In genomic region chr12:103640831-103641230, GRCh38 we compare ENCODE assay signal across 20 cellular contexts. TPM values are rescaled to one million over a fixed set of nuclear protein-coding genes. Genes with fewer than 3 reads are reported as not detected.
"Had no signal": no experiment of that assay in that cellular context is flagged by ENCODE, and none has a peak within 500 bp of the region (broad histone marks: within the 10 kb centered on the region; RNA-seq: fewer than 3 reads in every experiment).

No MANE protein-coding gene starts in this region.

- H3K36me3 ChIP-seq: brain microvascular endothelial cell, esophagus squamous epithelium, pancreas, upper lobe of left lung had no signal

- H3K4me1 ChIP-seq: esophagus squamous epithelium, pancreas, testis, upper lobe of left lung had no signal

- H3K4me3 Mint-ChIP-seq: memory B cell; naive thymus-derived CD8-positive, alpha-beta T cell; stimulated activated naive CD8-positive, alpha-beta T cell treated with anti-CD3 and anti-CD28 coated beads, Interleukin-15, Interleukin-2, amounts not matched to agents 100 ng/mL and 50 ng/mL, for 24 hours had no signal

- H3K9me3 ChIP-seq: esophagus squamous epithelium, pancreas, testis had no signal

- H3K9me3 Mint-ChIP-seq: stimulated activated naive CD8-positive, alpha-beta T cell treated with anti-CD3 and anti-CD28 coated beads, Interleukin-15, Interleukin-2, amounts not matched to agents 100 ng/mL and 50 ng/mL, for 24 hours had no signal

- DNase-seq: activated CD4-positive, CD25-positive, alpha-beta regulatory T cell treated with anti-CD3 and anti-CD28 coated beads, Interleukin-2, amount 50 U/mL, for 72 hours; activated naive CD4-positive, alpha-beta T cell; activated T-cell treated with anti-CD3 and anti-CD28 coated beads for 4 hours; anterior cingulate cortex; brain microvascular endothelial cell; cortex of kidney; effector CD8-positive, alpha-beta T cell; esophagus squamous epithelium; hippocampal formation; kidney glomerular epithelial cell; left ventricle myocardium superior; naive thymus-derived CD8-positive, alpha-beta T cell; pancreas; testis; upper lobe of left lung had no signal

- ATAC-seq: left ventricle myocardium superior; naive thymus-derived CD8-positive, alpha-beta T cell; pancreas; sciatic nerve had no signal

- H3K27ac ChIP-seq: brain microvascular endothelial cell, esophagus squamous epithelium, pancreas, testis, upper lobe of left lung had no signal

- H3K4me1 Mint-ChIP-seq: memory B cell; naive thymus-derived CD8-positive, alpha-beta T cell had no signal

- H3K36me3 Mint-ChIP-seq: memory B cell had no signal

- H3K27me3 ChIP-seq: brain microvascular endothelial cell, pancreas, testis, upper lobe of left lung had no signal

- H3K27ac Mint-ChIP-seq: memory B cell; stimulated activated naive CD8-positive, alpha-beta T cell treated with anti-CD3 and anti-CD28 coated beads, Interleukin-15, Interleukin-2, amounts not matched to agents 100 ng/mL and 50 ng/mL, for 24 hours had no signal

- H3K4me3 ChIP-seq: esophagus squamous epithelium, pancreas, testis, upper lobe of left lung had no signal

RNA-seq across cellular contexts. Expression of gene STAB2, which starts 53.8 kb away (rescaled TPM):
- total RNA-seq: endothelial cell of umbilical vein; fibroblast of villous mesenchyme; naive thymus-derived CD8-positive, alpha-beta T cell had no signal
